ENCODE assay signal across 17 cellular contexts in the genomic region with DNA sequence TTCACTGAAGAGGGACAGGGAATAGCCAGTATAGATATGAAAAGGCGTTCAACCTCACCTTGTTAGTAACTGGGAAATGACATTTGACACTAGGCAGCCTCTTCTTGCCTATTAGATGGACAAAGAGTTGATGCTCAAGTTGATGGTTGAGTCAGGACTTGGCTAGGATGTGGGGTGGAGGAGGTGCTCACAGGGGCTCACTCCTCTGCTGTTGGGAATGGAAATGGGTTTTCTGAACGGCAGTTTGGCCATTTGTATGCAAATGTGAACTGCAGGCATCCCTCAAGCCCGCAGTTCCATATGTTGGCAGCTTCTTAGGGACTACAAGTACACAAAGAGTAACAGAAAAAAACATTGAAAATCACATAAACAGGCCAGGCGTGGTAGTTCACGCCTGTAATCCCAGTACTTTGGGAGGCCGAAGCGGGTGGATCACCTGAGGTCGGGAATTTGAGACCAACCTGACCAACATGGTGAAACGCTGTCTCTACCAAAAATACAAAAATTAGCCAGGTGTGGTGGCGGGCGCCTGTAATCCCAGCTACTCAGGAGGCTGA.
DNase-seq lines count a peak whose midpoint lies in the region; ATAC-seq and TF ChIP-seq lines count a peak whose summit lies in the region.
"Had no signal": no experiment of that assay in that cellular context is flagged by ENCODE, and none has a peak within 500 bp of the region (broad histone marks: within the 10 kb centered on the region; RNA-seq: fewer than 3 reads in every experiment).

No MANE protein-coding gene starts in this region.

- no peaks in the 10 kb centered on the region for H3K36me3 ChIP-seq in iPS-18a (ENCODE audit: control insufficient read depth, low read depth, low read length)
- H3K36me3 ChIP-seq: right atrium auricular region had no signal

- POLR2A ChIA-PET in activated B cell treated with CpG ODN at 0.5 μM for 24 hours (lab: Charles Lee) = interaction anchor here (3.1 kb wide), 1 partner anchor 81 kb away, joined by 19 read pairs; a partner anchor contains a TSS

- no peak overlapping the region for H3K4me3 Mint-ChIP-seq in activated B cell treated with CpG ODN at 0.5 μM for 24 hours
- H3K4me3 Mint-ChIP-seq in type B pancreatic cell = peak overlapping the region; percentile 62
- H3K4me3 Mint-ChIP-seq: activated naive CD4-positive, alpha-beta T cell treated with anti-CD3 and anti-CD28 coated beads, Interleukin-2, amount 50 U/mL, for 24 hours had no signal

- H3K4me1 ChIP-seq in right cardiac atrium (ENCODE audit: control insufficient read depth, insufficient read depth, low read length) = no peaks in the 10 kb centered on the region
- H3K4me1 ChIP-seq in iPS-18a (ENCODE audit: control insufficient read depth, low read depth, low read length) = peaks cover 40% of the 10 kb centered on the region
- H3K4me1 ChIP-seq: Caco-2, esophagus muscularis mucosa, right atrium auricular region had no signal

- no peak for ATAC-seq in right cardiac atrium
- ATAC-seq in activated B cell treated with CpG ODN at 0.5 μM for 24 hours (ENCODE audit: low read depth) = no peak
- no peak for ATAC-seq in HG02938 (IDR thresholded peaks at IDR 0.05; ENCODE audit: unreplicated experiment)

- no peak overlapping the region for H3K9ac ChIP-seq in iPS-18a (ENCODE audit: low read length)

- DNase-seq in cardiac septum (ENCODE audit: low spot score) = peak; percentile 51
- no peak for DNase-seq in right cardiac atrium
- DNase-seq in activated B cell treated with CpG ODN at 0.5 μM for 24 hours = no peak
- no peak for DNase-seq in type B pancreatic cell (ENCODE audit: extremely low spot score, unreplicated experiment)
- DNase-seq in OCI-M1 (lab: John Stamatoyannopoulos, UW) = no peak
- DNase-seq in SIG-M5 (lab: John Stamatoyannopoulos, UW) = no peak
- DNase-seq: Caco-2, kidney glomerular epithelial cell, MM.1S, NCI-H1694 treated with DMSO at 0.1 percent for 48 hours, T-helper 1 cell had no signal

- 77% methylated on average over 11 of the region's 11 CpGs for WGBS in right cardiac atrium

- CTCF ChIA-PET in activated B cell treated with CpG ODN at 0.5 μM for 24 hours (lab: Charles Lee) = no interaction called here

- H3K27me3 ChIP-seq in right cardiac atrium (ENCODE audit: control insufficient read depth, insufficient read depth) (no peaks in the 10 kb centered on the region), iPS-18a (ENCODE audit: control insufficient read depth, insufficient read depth, low read length) (no peaks in the 10 kb centered on the region)
- H3K27me3 ChIP-seq: dorsolateral prefrontal cortex, right atrium auricular region had no signal

- H3K9me3 ChIP-seq in right cardiac atrium (ENCODE audit: control insufficient read depth, low read length) = no peaks in the 10 kb centered on the region
- no peaks in the 10 kb centered on the region for H3K9me3 ChIP-seq in iPS-18a (ENCODE audit: control insufficient read depth, low read depth, low read length)
- H3K9me3 ChIP-seq: Caco-2, right atrium auricular region had no signal

- H3K27ac Mint-ChIP-seq in activated B cell treated with CpG ODN at 0.5 μM for 24 hours = peak overlapping the region; percentile 32
- H3K27ac Mint-ChIP-seq in type B pancreatic cell = no peak overlapping the region

- intact Hi-C loops in cardiac septum (cut with DNase I) (no loop called here), right cardiac atrium (cut with DNase I) (no loop called here), activated B cell treated with CpG ODN at 0.5 μM for 24 hours (cut with micrococcal nuclease) (loop anchor here (5.0 kb wide), 1 partner anchor 64 kb away; no protein-coding TSS in a partner anchor)

- H3K4me3 ChIP-seq in right cardiac atrium (ENCODE audit: low read length) (no peak overlapping the region), iPS-18a (ENCODE audit: low read length) (peak overlapping the region; percentile 13)
- H3K4me3 ChIP-seq: dorsolateral prefrontal cortex, esophagus muscularis mucosa, right atrium auricular region had no signal

- H3K36me3 Mint-ChIP-seq in activated B cell treated with CpG ODN at 0.5 μM for 24 hours (ENCODE audit: low read depth) (peaks cover 88% of the 10 kb centered on the region), type B pancreatic cell (no peaks in the 10 kb centered on the region)

- H3K9me3 Mint-ChIP-seq in activated B cell treated with CpG ODN at 0.5 μM for 24 hours (no peaks in the 10 kb centered on the region), type B pancreatic cell (no peaks in the 10 kb centered on the region)
- H3K9me3 Mint-ChIP-seq: activated naive CD4-positive, alpha-beta T cell treated with anti-CD3 and anti-CD28 coated beads, Interleukin-2, amount 50 U/mL, for 24 hours had no signal

- H3K27me3 Mint-ChIP-seq in activated B cell treated with CpG ODN at 0.5 μM for 24 hours (no peaks in the 10 kb centered on the region), type B pancreatic cell (peaks cover 7% of the 10 kb centered on the region)
- H3K27me3 Mint-ChIP-seq: activated naive CD4-positive, alpha-beta T cell treated with anti-CD3 and anti-CD28 coated beads, Interleukin-2, amount 50 U/mL, for 24 hours had no signal

- H3K4me1 Mint-ChIP-seq in activated B cell treated with CpG ODN at 0.5 μM for 24 hours (peaks cover 30% of the 10 kb centered on the region), type B pancreatic cell (ENCODE audit: unreplicated experiment) (peaks cover 5% of the 10 kb centered on the region)

- H3K27ac ChIP-seq in right cardiac atrium (ENCODE audit: low read length) (no peak overlapping the region), iPS-18a (ENCODE audit: low read length) (no peak overlapping the region)
- H3K27ac ChIP-seq: esophagus muscularis mucosa, right atrium auricular region had no signal

- no peak for TF ChIP-seq CTCF in activated B cell treated with CpG ODN at 0.5 μM for 24 hours (IDR thresholded peaks at IDR 0.05)
- TF ChIP-seq CTCF in type B pancreatic cell (conservative IDR thresholded peaks at IDR 0.05) = no peak
